2 cellular contexts compared by ENCODE assay signal in the genomic region with DNA sequence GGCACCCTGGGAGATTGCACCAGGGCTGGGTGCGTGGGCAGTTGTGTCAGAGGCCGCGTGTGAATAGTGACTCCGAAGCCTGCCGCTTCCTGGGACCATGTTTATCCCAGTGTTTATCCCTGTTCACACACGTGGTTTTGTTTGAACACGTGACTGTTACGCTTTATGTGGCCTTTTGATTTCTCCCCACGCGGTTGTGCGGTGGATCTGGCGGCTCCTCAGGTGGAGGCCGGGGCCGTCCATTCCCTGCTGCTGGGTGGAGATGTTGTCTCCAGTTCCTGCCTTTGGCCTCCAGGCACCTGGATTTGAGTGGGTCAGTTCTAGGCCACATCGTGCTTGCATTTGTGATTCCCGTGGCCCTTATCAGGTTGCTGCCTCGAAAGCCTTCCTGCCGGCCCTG.
TF ChIP-seq lines count a peak whose summit lies in the region.

No MANE protein-coding gene starts in this region.

TF ChIP-seq in HepG2, 621 proteins besides CTCF, POLR2A, EP300 and RAD21:
- TF ChIP-seq, protein P1, sequence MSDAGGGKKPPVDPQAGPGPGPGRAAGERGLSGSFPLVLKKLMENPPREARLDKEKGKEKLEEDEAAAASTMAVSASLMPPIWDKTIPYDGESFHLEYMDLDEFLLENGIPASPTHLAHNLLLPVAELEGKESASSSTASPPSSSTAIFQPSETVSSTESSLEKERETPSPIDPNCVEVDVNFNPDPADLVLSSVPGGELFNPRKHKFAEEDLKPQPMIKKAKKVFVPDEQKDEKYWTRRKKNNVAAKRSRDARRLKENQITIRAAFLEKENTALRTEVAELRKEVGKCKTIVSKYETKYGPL (CRISPR knock-in tag; IDR thresholded peaks at IDR 0.05) = no peak
- TF ChIP-seq MTF1 (CRISPR knock-in tag; IDR thresholded peaks at IDR 0.05) (no peak), KLF9 (CRISPR knock-in tag; IDR thresholded peaks at IDR 0.05; ENCODE audit: low read depth) (no peak), ZKSCAN5 (CRISPR knock-in tag; IDR thresholded peaks at IDR 0.05) (no peak), ISL2 (CRISPR knock-in tag; IDR thresholded peaks at IDR 0.05) (no peak), NFYC (CRISPR knock-in tag; IDR thresholded peaks at IDR 0.05) (no peak)
- TF ChIP-seq, protein P2, sequence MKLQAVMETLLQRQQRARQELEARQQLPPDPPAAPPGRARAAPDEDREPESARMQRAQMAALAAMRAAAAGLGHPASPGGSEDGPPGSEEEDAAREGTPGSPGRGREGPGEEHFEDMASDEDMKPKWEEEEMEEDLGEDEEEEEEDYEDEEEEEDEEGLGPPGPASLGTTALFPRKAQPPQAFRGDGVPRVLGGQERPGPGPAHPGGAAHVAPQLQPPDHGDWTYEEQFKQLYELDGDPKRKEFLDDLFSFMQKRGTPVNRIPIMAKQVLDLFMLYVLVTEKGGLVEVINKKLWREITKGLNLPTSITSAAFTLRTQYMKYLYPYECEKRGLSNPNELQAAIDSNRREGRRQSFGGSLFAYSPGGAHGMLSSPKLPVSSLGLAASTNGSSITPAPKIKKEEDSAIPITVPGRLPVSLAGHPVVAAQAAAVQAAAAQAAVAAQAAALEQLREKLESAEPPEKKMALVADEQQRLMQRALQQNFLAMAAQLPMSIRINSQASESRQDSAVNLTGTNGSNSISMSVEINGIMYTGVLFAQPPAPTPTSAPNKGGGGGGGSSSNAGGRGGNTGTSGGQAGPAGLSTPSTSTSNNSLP (IDR thresholded peaks at IDR 0.05; ENCODE audit: low read depth, low read length) = no peak
- TF ChIP-seq, protein P3, sequence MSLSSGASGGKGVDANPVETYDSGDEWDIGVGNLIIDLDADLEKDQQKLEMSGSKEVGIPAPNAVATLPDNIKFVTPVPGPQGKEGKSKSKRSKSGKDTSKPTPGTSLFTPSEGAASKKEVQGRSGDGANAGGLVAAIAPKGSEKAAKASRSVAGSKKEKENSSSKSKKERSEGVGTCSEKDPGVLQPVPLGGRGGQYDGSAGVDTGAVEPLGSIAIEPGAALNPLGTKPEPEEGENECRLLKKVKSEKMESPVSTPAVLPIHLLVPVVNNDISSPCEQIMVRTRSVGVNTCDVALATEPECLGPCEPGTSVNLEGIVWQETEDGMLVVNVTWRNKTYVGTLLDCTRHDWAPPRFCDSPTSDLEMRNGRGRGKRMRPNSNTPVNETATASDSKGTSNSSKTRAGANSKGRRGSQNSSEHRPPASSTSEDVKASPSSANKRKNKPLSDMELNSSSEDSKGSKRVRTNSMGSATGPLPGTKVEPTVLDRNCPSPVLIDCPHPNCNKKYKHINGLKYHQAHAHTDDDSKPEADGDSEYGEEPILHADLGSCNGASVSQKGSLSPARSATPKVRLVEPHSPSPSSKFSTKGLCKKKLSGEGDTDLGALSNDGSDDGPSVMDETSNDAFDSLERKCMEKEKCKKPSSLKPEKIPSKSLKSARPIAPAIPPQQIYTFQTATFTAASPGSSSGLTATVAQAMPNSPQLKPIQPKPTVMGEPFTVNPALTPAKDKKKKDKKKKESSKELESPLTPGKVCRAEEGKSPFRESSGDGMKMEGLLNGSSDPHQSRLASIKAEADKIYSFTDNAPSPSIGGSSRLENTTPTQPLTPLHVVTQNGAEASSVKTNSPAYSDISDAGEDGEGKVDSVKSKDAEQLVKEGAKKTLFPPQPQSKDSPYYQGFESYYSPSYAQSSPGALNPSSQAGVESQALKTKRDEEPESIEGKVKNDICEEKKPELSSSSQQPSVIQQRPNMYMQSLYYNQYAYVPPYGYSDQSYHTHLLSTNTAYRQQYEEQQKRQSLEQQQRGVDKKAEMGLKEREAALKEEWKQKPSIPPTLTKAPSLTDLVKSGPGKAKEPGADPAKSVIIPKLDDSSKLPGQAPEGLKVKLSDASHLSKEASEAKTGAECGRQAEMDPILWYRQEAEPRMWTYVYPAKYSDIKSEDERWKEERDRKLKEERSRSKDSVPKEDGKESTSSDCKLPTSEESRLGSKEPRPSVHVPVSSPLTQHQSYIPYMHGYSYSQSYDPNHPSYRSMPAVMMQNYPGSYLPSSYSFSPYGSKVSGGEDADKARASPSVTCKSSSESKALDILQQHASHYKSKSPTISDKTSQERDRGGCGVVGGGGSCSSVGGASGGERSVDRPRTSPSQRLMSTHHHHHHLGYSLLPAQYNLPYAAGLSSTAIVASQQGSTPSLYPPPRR (CRISPR knock-in tag; IDR thresholded peaks at IDR 0.05; ENCODE audit: borderline replicate concordance) = no peak

TF ChIP-seq in K562, 482 proteins besides CTCF, POLR2A, EP300 and RAD21:
- TF ChIP-seq, protein P4, sequence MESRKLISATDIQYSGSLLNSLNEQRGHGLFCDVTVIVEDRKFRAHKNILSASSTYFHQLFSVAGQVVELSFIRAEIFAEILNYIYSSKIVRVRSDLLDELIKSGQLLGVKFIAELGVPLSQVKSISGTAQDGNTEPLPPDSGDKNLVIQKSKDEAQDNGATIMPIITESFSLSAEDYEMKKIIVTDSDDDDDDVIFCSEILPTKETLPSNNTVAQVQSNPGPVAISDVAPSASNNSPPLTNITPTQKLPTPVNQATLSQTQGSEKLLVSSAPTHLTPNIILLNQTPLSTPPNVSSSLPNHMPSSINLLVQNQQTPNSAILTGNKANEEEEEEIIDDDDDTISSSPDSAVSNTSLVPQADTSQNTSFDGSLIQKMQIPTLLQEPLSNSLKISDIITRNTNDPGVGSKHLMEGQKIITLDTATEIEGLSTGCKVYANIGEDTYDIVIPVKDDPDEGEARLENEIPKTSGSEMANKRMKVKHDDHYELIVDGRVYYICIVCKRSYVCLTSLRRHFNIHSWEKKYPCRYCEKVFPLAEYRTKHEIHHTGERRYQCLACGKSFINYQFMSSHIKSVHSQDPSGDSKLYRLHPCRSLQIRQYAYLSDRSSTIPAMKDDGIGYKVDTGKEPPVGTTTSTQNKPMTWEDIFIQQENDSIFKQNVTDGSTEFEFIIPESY (CRISPR knock-in tag; IDR thresholded peaks at IDR 0.05) = peak; percentile 80
- no peak for TF ChIP-seq STAT5A (IDR thresholded peaks at IDR 0.05; ENCODE audit: borderline replicate concordance, low read length)
TF ChIP-seq in K562: peak in this region for 1.
